Comparison of ENCODE assay signal across 8 cellular contexts in the genomic region with DNA sequence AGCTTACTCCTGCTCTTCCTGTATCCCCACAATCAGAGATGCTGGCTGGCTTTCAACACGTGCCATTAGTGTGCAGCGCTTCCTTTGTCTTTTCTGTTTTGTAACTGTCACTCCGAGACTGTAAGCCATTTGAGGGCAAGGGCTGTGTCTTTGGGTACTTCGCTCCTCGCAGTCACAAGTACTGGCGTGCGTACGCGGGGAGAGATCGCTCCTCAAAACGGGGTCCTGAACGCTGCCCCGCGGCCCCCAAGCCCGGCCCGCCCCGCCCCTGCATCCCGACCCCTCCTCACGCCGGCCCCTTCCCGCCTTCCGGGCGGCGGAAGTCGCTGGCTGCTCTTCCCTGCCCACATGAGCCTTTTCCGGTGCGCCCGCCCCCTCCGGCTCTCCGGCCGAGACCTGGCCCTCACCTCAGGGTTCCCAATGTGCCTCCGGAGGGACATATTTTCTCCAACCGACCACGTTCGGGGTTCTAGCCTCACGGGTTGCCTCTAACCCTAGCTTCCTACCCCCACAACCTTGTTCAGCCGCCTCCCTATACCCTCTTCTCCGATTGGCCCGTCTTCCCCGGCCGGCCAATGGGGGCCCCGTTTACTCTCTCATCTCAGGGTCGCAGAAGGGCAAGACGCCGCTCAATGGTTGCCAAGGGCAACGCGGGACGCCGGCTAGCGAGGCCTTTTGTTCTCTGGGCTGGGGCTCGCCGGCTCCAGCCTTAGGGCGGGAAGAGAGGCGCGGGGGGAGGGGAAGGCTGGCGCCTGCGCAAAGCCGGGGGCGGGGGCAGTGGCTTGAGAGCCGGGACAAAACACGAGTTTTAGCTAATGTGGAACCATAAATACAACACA.
DNase-seq lines count a peak whose midpoint lies in the region; ATAC-seq lines count a peak whose summit lies in the region.

TSS of gene CEP41 (minus strand) at position 490 of the 839 bp plus-strand sequence. CDS start at position 440, 50 bp downstream.

- peaks cover 0 to 47% (median 28%) of the 10 kb centered on the region in 11 experiments; a peak in 16 of 22 replicates for H3K9me3 ChIP-seq in BLaER1 treated with 17β-estradiol and CSF1 and Interleukin-3, amounts not matched to agents 10 nM and 100 nM (replicated peaks in 1 of 11)

- no peaks in the 10 kb centered on the region for H3K27me3 ChIP-seq in BLaER1 treated with 17β-estradiol and CSF1 and Interleukin-3, amounts not matched to agents 10 nM and 100 nM

- no peaks in the 10 kb centered on the region for H4K20me1 ChIP-seq in BLaER1 treated with 17β-estradiol and CSF1 and Interleukin-3, amounts not matched to agents 10 nM and 100 nM

- ATAC-seq in GM19372 (IDR thresholded peaks at IDR 0.05; ENCODE audit: low read depth, unreplicated experiment), result peak; percentile 94
- ATAC-seq in HG03521 (IDR thresholded peaks at IDR 0.05; ENCODE audit: unreplicated experiment), result peak; percentile 97

- H3K27ac ChIP-seq in BLaER1 treated with 17β-estradiol and CSF1 and Interleukin-3, amounts not matched to agents 10 nM and 100 nM, result peak within 1 kb of the TSS; percentile 84 to 98 (median 95)

- peak within 1 kb of the TSS; percentile 85 to 97 (median 89) for H3K9ac ChIP-seq in BLaER1 treated with 17β-estradiol and CSF1 and Interleukin-3, amounts not matched to agents 10 nM and 100 nM

- H3K4me2 ChIP-seq in BLaER1 treated with 17β-estradiol and CSF1 and Interleukin-3, amounts not matched to agents 10 nM and 100 nM, result peak within 1 kb of the TSS; percentile 61 to 81 (median 77)

- peaks cover 16 to 32% (median 23%) of the 10 kb centered on the region in 10 experiments for H3K4me1 ChIP-seq in BLaER1 treated with 17β-estradiol and CSF1 and Interleukin-3, amounts not matched to agents 10 nM and 100 nM

- DNase-seq in NCI-H748 (lab: John Stamatoyannopoulos, UW; ENCODE audit: unreplicated experiment) (peak; percentile 99), dedifferentiated amniotic fluid mesenchymal stem cell (ENCODE audit: extremely low spot score) (peak; percentile 95), left kidney (ENCODE audit: low read depth, low spot score) (peak; percentile 100)
- DNase-seq in activated CD4-positive, alpha-beta T cell treated with anti-CD3 and anti-CD28 coated beads, Interleukin-2, amount 50 U/mL, for 24 hours (ENCODE audit: low read depth in 1 of 2, low spot score in 1 of 2), result peak; percentile 84 to 93
- DNase-seq in stimulated activated CD4-positive, alpha-beta T cell treated with anti-CD3 and anti-CD28 coated beads, Interleukin-1b, Interleukin-23, amount 100 ng/mL, for 48 hours, result peak; percentile 96

- peaks cover 0 to 15% (median 3%) of the 10 kb centered on the region in 11 experiments; a peak in 10 of 22 replicates for H3K36me3 ChIP-seq in BLaER1 treated with 17β-estradiol and CSF1 and Interleukin-3, amounts not matched to agents 10 nM and 100 nM

- peak within 1 kb of the TSS; percentile 65 to 80 (median 70) for H3K4me3 ChIP-seq in BLaER1 treated with 17β-estradiol and CSF1 and Interleukin-3, amounts not matched to agents 10 nM and 100 nM

Comparison
In these comparisons a context has a peak if more than half of its experiments do, and no peak if none do; other contexts are left out.
1. Peak in every context shown above with its lines: DNase-seq, ATAC-seq, H3K4me3 ChIP-seq and H3K27ac ChIP-seq.